Comparison of ENCODE assay signal across 24 cellular contexts in the genomic region with DNA sequence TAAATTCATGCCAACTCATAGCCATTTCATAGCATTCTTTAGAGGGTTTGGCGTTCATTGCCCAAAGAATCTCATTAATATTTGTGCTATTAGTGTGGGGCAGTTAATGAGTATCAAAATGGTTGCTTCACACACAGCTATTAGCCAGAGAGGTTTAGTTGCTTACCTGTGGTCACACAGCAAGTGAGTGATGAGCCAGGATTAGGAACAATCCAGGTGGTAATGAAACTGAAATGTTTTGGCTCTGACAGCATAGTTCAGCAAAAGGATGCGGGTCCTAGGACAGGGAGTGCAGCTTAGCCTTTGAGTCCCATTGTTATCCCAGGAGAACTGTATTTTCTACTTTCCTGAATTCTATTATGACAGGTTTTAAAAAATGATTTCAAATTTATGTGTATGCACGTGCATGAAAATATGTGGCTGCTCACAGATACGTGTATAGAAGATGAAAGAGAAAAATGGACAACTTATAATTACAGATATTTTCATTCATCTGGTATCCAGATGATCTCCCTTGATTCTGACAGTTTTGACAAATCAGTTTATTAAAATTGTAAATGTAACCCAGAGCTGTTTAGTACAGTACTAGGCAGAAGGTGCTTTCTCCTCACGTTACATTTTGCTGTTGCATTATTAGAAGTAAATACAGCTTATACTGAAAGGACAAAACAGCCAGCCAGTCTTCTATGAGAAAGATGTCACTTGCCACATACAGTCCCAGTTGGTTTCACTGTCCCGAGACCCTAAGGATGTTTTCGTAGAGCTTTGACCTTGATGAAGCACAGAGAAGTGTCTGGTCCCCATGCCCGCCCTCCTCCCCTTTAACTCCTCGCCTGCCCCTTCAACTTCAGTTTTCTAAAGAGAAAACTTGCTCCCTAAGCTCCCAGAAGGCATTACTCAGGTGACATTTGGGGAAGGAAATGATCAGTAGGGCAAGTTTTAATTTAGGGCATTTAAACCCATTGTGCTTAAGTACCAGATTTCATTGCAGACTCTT.
A peak's percentile ranks its signal among the peaks of the same experiment; 100 is the strongest.
DNase-seq lines count a peak whose midpoint lies in the region; ATAC-seq and TF ChIP-seq lines count a peak whose summit lies in the region.
"Had no signal": no experiment of that assay in that cellular context is flagged by ENCODE, and none has a peak within 500 bp of the region (broad histone marks: within the 10 kb centered on the region; RNA-seq: fewer than 3 reads in every experiment).

No MANE protein-coding gene starts in this region.

- TF ChIP-seq CTCF in Panc1 (IDR thresholded peaks at IDR 0.05) = no peak
- no peak for TF ChIP-seq CTCF in fibroblast of lung (conservative IDR thresholded peaks at IDR 0.05 in 1 of 2, IDR thresholded peaks at IDR 0.05 in 1 of 2; ENCODE audit: low read depth in 1 of 2, low read length in 2 of 2)
- no peak for TF ChIP-seq CTCF in mucosa of descending colon (IDR thresholded peaks at IDR 0.05)

- no peak for ATAC-seq in Panc1
- no peak for ATAC-seq in GM19463 (IDR thresholded peaks at IDR 0.05; ENCODE audit: unreplicated experiment)
- no peak for ATAC-seq in mucosa of descending colon
- ATAC-seq: HCT116 had no signal

- no peak overlapping the region for H2BK120ac ChIP-seq in trophoblast cell (ENCODE audit: insufficient read depth, low read length, poor library complexity)

- no peak overlapping the region for H2BK12ac ChIP-seq in trophoblast cell (ENCODE audit: low read length)

- no peak overlapping the region for H4K91ac ChIP-seq in trophoblast cell (ENCODE audit: low read depth, low read length)

- BruUV-seq in Panc1 (replicated peaks; lab: Mats Ljungman, UMichigan) = no TSS peak

- no peak overlapping the region for H3K4ac ChIP-seq in trophoblast cell (ENCODE audit: low read depth, low read length)

- no peak overlapping the region for H4K12ac ChIP-seq in trophoblast cell (ENCODE audit: low read depth, low read length)

- H2AFZ ChIP-seq in fibroblast of lung (ENCODE audit: low read length) (no peak overlapping the region), trophoblast cell (ENCODE audit: insufficient read depth, low read length, poor library complexity) (no peak overlapping the region)

- intact Hi-C loops in Panc1 (cut with micrococcal nuclease; ENCODE audit: unreplicated experiment) (no loop called here), mucosa of descending colon (cut with DNase I, micrococcal nuclease) (no loop called here)

- H3K9me3 ChIP-seq in Panc1 (ENCODE audit: control insufficient read depth, insufficient read depth, low read depth, low read length) = no peaks in the 10 kb centered on the region
- H3K9me3 ChIP-seq in adipocyte (ENCODE audit: control insufficient read depth, low read length) = no peaks in the 10 kb centered on the region
- no peaks in the 10 kb centered on the region for H3K9me3 ChIP-seq in fibroblast of lung (ENCODE audit: control insufficient read depth, insufficient read depth, low read depth, low read length)
- H3K9me3 ChIP-seq in trophoblast cell (ENCODE audit: insufficient read depth, low read depth, low read length) = no peaks in the 10 kb centered on the region
- no peaks in the 10 kb centered on the region for H3K9me3 ChIP-seq in mucosa of descending colon

- H4K8ac ChIP-seq in trophoblast cell (ENCODE audit: low read depth, low read length) = no peak overlapping the region

- H3K79me1 ChIP-seq in trophoblast cell (ENCODE audit: low read length) = peaks cover 7% of the 10 kb centered on the region

- H3K23ac ChIP-seq in trophoblast cell (ENCODE audit: low read length) = no peak overlapping the region

- no peak overlapping the region for H3K18ac ChIP-seq in trophoblast cell (ENCODE audit: low read length)

- H3K27me3 ChIP-seq in Panc1 (ENCODE audit: control insufficient read depth, insufficient read depth, low read length) (no peaks in the 10 kb centered on the region), adipocyte (replicated peaks; ENCODE audit: control insufficient read depth, insufficient read depth, low read length) (no peaks in the 10 kb centered on the region), fibroblast of lung (ENCODE audit: control insufficient read depth, insufficient read depth, low read length) (no peaks in the 10 kb centered on the region), trophoblast cell (ENCODE audit: insufficient read depth, low read length) (no peaks in the 10 kb centered on the region)

- CTCF ChIA-PET in Panc1 (lab: Charles Lee) = no interaction called here

- no peak overlapping the region for H3K14ac ChIP-seq in trophoblast cell (ENCODE audit: low read length)

- peak overlapping the region; percentile 31 for H3K9ac ChIP-seq in adipocyte (ENCODE audit: low read length)
- H3K9ac ChIP-seq in fibroblast of lung (ENCODE audit: insufficient read depth, low read length) = no peak overlapping the region
- no peak overlapping the region for H3K9ac ChIP-seq in trophoblast cell (ENCODE audit: low read length)
- H3K9ac ChIP-seq: KMS-11 had no signal

- H4K20me1 ChIP-seq in fibroblast of lung (ENCODE audit: control insufficient read depth, extremely low read depth, insufficient read depth, low read length) = no peaks in the 10 kb centered on the region

- POLR2A ChIA-PET in Panc1 (lab: Charles Lee) = interaction anchor here (0.7 kb wide), 1 partner anchor 72 kb away, joined by 3 read pairs; no protein-coding TSS in a partner anchor

- H3K4me3 ChIP-seq in Panc1 (ENCODE audit: low read depth in 2 of 2, low read length in 2 of 2) (no peak overlapping the region), adipocyte (ENCODE audit: low read length) (no peak overlapping the region), fibroblast of lung (replicated peaks in 1 of 4; ENCODE audit: control extremely low read depth in 1 of 4, insufficient read depth in 1 of 4, low read depth in 3 of 4, low read length in 4 of 4) (no peak overlapping the region), trophoblast cell (ENCODE audit: low read depth, low read length) (no peak overlapping the region), mucosa of descending colon (no peak overlapping the region)

- no peak overlapping the region for H2BK5ac ChIP-seq in trophoblast cell (ENCODE audit: low read depth, low read length, poor library complexity)

- H3K79me2 ChIP-seq in fibroblast of lung (ENCODE audit: control insufficient read depth, insufficient read depth, low read length) = no peaks in the 10 kb centered on the region
- H3K79me2 ChIP-seq in trophoblast cell (ENCODE audit: control insufficient read depth, insufficient read depth, low read length, poor library complexity) = no peaks in the 10 kb centered on the region

- no peak overlapping the region for H2AK5ac ChIP-seq in trophoblast cell (ENCODE audit: low read length)

- no peaks in the 10 kb centered on the region for H3K4me1 ChIP-seq in Panc1 (ENCODE audit: control insufficient read depth, insufficient read depth, low read length)
- peaks cover 43% of the 10 kb centered on the region for H3K4me1 ChIP-seq in adipocyte (ENCODE audit: control insufficient read depth, insufficient read depth, low read length)
- peaks cover 29% of the 10 kb centered on the region for H3K4me1 ChIP-seq in fibroblast of lung (ENCODE audit: control insufficient read depth, extremely low read depth, insufficient read depth, low read length)
- H3K4me1 ChIP-seq in trophoblast cell (ENCODE audit: control insufficient read depth in 1 of 2, insufficient read depth in 2 of 2, low read length in 2 of 2) = peaks cover 6 to 9% of the 10 kb centered on the region in 2 experiments
- no peaks in the 10 kb centered on the region for H3K4me1 ChIP-seq in mucosa of descending colon (ENCODE audit: low read depth)

- no CpG with 5 or more reads among the region's 9 CpGs for WGBS in trophoblast cell (ENCODE audit: extremely low coverage, insufficient coverage, insufficient read length)

- H3K4me2 ChIP-seq in fibroblast of lung (ENCODE audit: extremely low read depth, insufficient read depth, low read length) (peak overlapping the region; percentile 1), trophoblast cell (ENCODE audit: low read length) (no peak overlapping the region)
- H3K4me2 ChIP-seq: KMS-11 had no signal

- in situ Hi-C loops in Panc1 (cut with HindIII; ENCODE audit: low pct_unique_long_range_greater_than_20kb, low sequenced_read_pairs) = no loop called here

- H3K36me3 ChIP-seq in Panc1 (ENCODE audit: control insufficient read depth, insufficient read depth, low read length) (no peaks in the 10 kb centered on the region), adipocyte (ENCODE audit: control insufficient read depth, insufficient read depth, low read length, severe bottlenecking) (no peaks in the 10 kb centered on the region), fibroblast of lung (ENCODE audit: control insufficient read depth, insufficient read depth, low read length) (no peaks in the 10 kb centered on the region), trophoblast cell (ENCODE audit: control insufficient read depth in 1 of 2, insufficient read depth in 2 of 2, low read length in 2 of 2) (no peaks in the 10 kb centered on the region), mucosa of descending colon (ENCODE audit: low read depth) (no peaks in the 10 kb centered on the region)

- H3K27ac ChIP-seq in Panc1 (ENCODE audit: low read length) (peak overlapping the region; percentile 23; the same call in 1 of the 2 replicates), fibroblast of lung (ENCODE audit: insufficient read depth, low read length) (no peak overlapping the region), trophoblast cell (ENCODE audit: low read depth, low read length) (no peak overlapping the region)
- H3K27ac ChIP-seq: KMS-11, RWPE1 had no signal

- DNase-seq in Panc1 (ENCODE audit: low read depth, low spot score) (no peak), adipocyte (ENCODE audit: low read depth) (no peak), fibroblast of lung (ENCODE audit: low read depth in 2 of 2) (no peak), trophoblast cell (peak; percentile 82 to 90), SK-N-DZ (ENCODE audit: low spot score) (no peak), mucosa of descending colon (no peak), DMS79 treated with DMSO at 0.1 percent for 48 hours (lab: John Stamatoyannopoulos, UW) (no peak)
- DNase-seq: C1 segment of cervical spinal cord; CD4-positive, alpha-beta memory T cell; COR-L47; DMS53; NCI-H1048; NCI-H1417; NCI-H1694 treated with DMSO at 0.1 percent for 48 hours; NCI-H2081 treated with DMSO at 0.1 percent for 48 hours; NCI-H2171; NCI-H226; NCI-H510A; NCI-H69; SHP77 had no signal

Comparison
In these comparisons a context has a peak if more than half of its experiments do, and no peak if none do; other contexts are left out.
1. DNase-seq: peak in trophoblast cell (2 of 2); none in Panc1 (single experiment), adipocyte (single experiment), fibroblast of lung (0 of 2), SK-N-DZ (single experiment), mucosa of descending colon (0 of 3) and DMS79 treated with DMSO at 0.1 percent for 48 hours (single experiment).